Comparison of ENCODE assay signal across 1 cellular context in genomic region chr2:106143495-106144215, GRCh38.
TF ChIP-seq lines count a peak whose summit lies in the region.

No MANE protein-coding gene starts in this region.

TF ChIP-seq in GM23338, 12 proteins besides CTCF, POLR2A, EP300 and RAD21:
- TF ChIP-seq ZNF462 (CRISPR knock-in tag; IDR thresholded peaks at IDR 0.05), result no peak
- no peak for TF ChIP-seq NANOG (IDR thresholded peaks at IDR 0.05; ENCODE audit: borderline replicate concordance)
- TF ChIP-seq JUNB (IDR thresholded peaks at IDR 0.05; ENCODE audit: unreplicated experiment), result no peak
- no peak for TF ChIP-seq STAT1 (IDR thresholded peaks at IDR 0.05; ENCODE audit: unreplicated experiment)
